ENCODE assay signal across 9 cellular contexts in genomic region chr6:37155394-37156312, GRCh38. TPM values are rescaled to one million over a fixed set of nuclear protein-coding genes. Genes with fewer than 3 reads are reported as not detected.
DNase-seq lines count a peak whose midpoint lies in the region; ATAC-seq, FAIRE-seq and TF ChIP-seq lines count a peak whose summit lies in the region.
"Had no signal": no experiment of that assay in that cellular context is flagged by ENCODE, and none has a peak within 500 bp of the region (broad histone marks: within the 10 kb centered on the region; RNA-seq: fewer than 3 reads in every experiment).

No MANE protein-coding gene starts in this region.

- in situ Hi-C loops in Panc1 (cut with HindIII; ENCODE audit: low pct_unique_long_range_greater_than_20kb, low sequenced_read_pairs) (no loop called here), gastrocnemius medialis (cut with MboI; ENCODE audit: low sequenced_read_pairs in 4 of 4) (no loop called here)

- POLR2A ChIA-PET in Panc1 (lab: Charles Lee) = no interaction called here

- no peaks in the 10 kb centered on the region for H3K9me3 ChIP-seq in Panc1 (ENCODE audit: control insufficient read depth, insufficient read depth, low read depth, low read length)
- H3K9me3 ChIP-seq in gastrocnemius medialis = no peaks in the 10 kb centered on the region

- no TSS peak for BruUV-seq in Panc1 (replicated peaks; lab: Mats Ljungman, UMichigan)

- H3K4me1 ChIP-seq in Panc1 (ENCODE audit: control insufficient read depth, insufficient read depth, low read length) (peaks cover 10% of the 10 kb centered on the region), gastrocnemius medialis (no peaks in the 10 kb centered on the region)

- no peak overlapping the region for H3K4me3 ChIP-seq in Panc1 (ENCODE audit: low read depth in 2 of 2, low read length in 2 of 2)
- H3K4me3 ChIP-seq in gastrocnemius medialis = no peak overlapping the region

- peak; percentile 98 for FAIRE-seq in GM18507 (lab: Jason Lieb, UNC)

- TF ChIP-seq CTCF in Panc1 (IDR thresholded peaks at IDR 0.05) = no peak
- no peak for TF ChIP-seq CTCF in gastrocnemius medialis (IDR thresholded peaks at IDR 0.05 in 4 of 5, conservative IDR thresholded peaks at IDR 0.05 in 1 of 5)
- no peak for TF ChIP-seq CTCF in omental fat pad (IDR thresholded peaks at IDR 0.05)

- H3K36me3 ChIP-seq in Panc1 (ENCODE audit: control insufficient read depth, insufficient read depth, low read length) (no peaks in the 10 kb centered on the region), gastrocnemius medialis (no peaks in the 10 kb centered on the region)

- ATAC-seq in HG02571 (IDR thresholded peaks at IDR 0.05; ENCODE audit: unreplicated experiment) (peak; percentile 88), Panc1 (0 out of 2 replicates have a peak, but pooled peaks have one; percentile 48), gastrocnemius medialis (no peak), omental fat pad (ENCODE audit: low FRiP score) (no peak)

- H3K27me3 ChIP-seq in Panc1 (ENCODE audit: control insufficient read depth, insufficient read depth, low read length) = no peaks in the 10 kb centered on the region
- no peaks in the 10 kb centered on the region for H3K27me3 ChIP-seq in gastrocnemius medialis

- intact Hi-C loops in Panc1 (cut with micrococcal nuclease; ENCODE audit: unreplicated experiment) = no loop called here
- intact Hi-C loops in gastrocnemius medialis (cut with DNase I; ENCODE audit: low total_unique reads) = no loop called here

- no peak for TF ChIP-seq POLR2A in gastrocnemius medialis (IDR thresholded peaks at IDR 0.05)

- CTCF ChIA-PET in Panc1 (lab: Charles Lee) = interaction anchor here (0.9 kb wide), 1 partner anchor 15 kb away, joined by 3 read pairs; no protein-coding TSS in a partner anchor

- DNase-seq in GM18507 (ENCODE audit: extremely low spot score, insufficient read length, low read depth) = peak; percentile 52
- DNase-seq in Panc1 (ENCODE audit: low read depth, low spot score) = no peak
- peak; percentile 4 for DNase-seq in iPS-NIHi11 (ENCODE audit: low spot score)
- DNase-seq in gastrocnemius medialis = no peak
- no peak for DNase-seq in effector CD8-positive, alpha-beta T cell (lab: John Stamatoyannopoulos, UW)
- DNase-seq in omental fat pad (ENCODE audit: low spot score) = no peak
- DNase-seq in NCI-H82 treated with DMSO at 0.1 percent for 48 hours (lab: John Stamatoyannopoulos, UW; ENCODE audit: unreplicated experiment) = no peak

- H3K27ac ChIP-seq in Panc1 (ENCODE audit: low read length) (peak overlapping the region; percentile 58), gastrocnemius medialis (no peak overlapping the region)
- H3K27ac ChIP-seq: epithelial cell of prostate had no signal

RNA-seq across cellular contexts. Expression of gene PIM1, which starts 14.3 kb away (rescaled TPM):
- total RNA-seq in Panc1 (2021; ENCODE audit: unreplicated experiment) (42.1 TPM), gastrocnemius medialis (10 to 100 TPM in 2 of 4 donors, 1 to 10 TPM in 2; 5.0 to 23.0 (median 13.0) TPM), omental fat pad (100 to 1,000 TPM in 2 of 4 donors, 10 to 100 TPM in 2; 37.5 to 291 (median 130) TPM)
- 24.5 TPM for polyA plus RNA-seq in Panc1 (2012; ENCODE audit: insufficient read length)

Comparison
In these comparisons a context has a peak if more than half of its experiments do, and no peak if none do; other contexts are left out.
1. DNase-seq: peak in GM18507 (single experiment) and iPS-NIHi11 (single experiment); none in Panc1 (single experiment), gastrocnemius medialis (0 of 2), effector CD8-positive, alpha-beta T cell (single experiment), omental fat pad (single experiment) and NCI-H82 treated with DMSO at 0.1 percent for 48 hours (single experiment).
2. ATAC-seq: peak in HG02571 (single experiment) and Panc1 (single experiment); none in gastrocnemius medialis (0 of 2) and omental fat pad (single experiment).